In genomic region chr5:122844136-122844915, GRCh38 we compare ENCODE assay signal across 1 cellular context.
TF ChIP-seq lines count a peak whose summit lies in the region.

No MANE protein-coding gene starts in this region.

TF ChIP-seq in HepG2, 621 proteins besides CTCF, POLR2A, EP300 and RAD21 (continued from another document):
- no peak for TF ChIP-seq BRF2 (CRISPR knock-in tag; IDR thresholded peaks at IDR 0.05)
- no peak for TF ChIP-seq FIP1L1 (IDR thresholded peaks at IDR 0.05; ENCODE audit: borderline replicate concordance, insufficient read depth, low read depth, low read length)
- no peak for TF ChIP-seq ZNF780A (CRISPR knock-in tag; IDR thresholded peaks at IDR 0.05)
TF ChIP-seq in HepG2: peak in this region for 37.
